16 cellular contexts compared by ENCODE assay signal in genomic region chr5:98463676-98464075, GRCh38.
A peak's percentile ranks its signal among the peaks of the same experiment; 100 is the strongest.
DNase-seq lines count a peak whose midpoint lies in the region; ATAC-seq and TF ChIP-seq lines count a peak whose summit lies in the region.
"Had no signal": no experiment of that assay in that cellular context is flagged by ENCODE, and none has a peak within 500 bp of the region (broad histone marks: within the 10 kb centered on the region; RNA-seq: fewer than 3 reads in every experiment).

No MANE protein-coding gene starts in this region.

- dilution Hi-C loops in mammary epithelial cell (cut with HindIII; ENCODE audit: low sequenced_read_pairs): no loop called here

- H3K27me3 Mint-ChIP-seq in osteocyte (ENCODE audit: unreplicated experiment): no peaks in the 10 kb centered on the region
- H3K27me3 Mint-ChIP-seq: B cell had no signal

- DNase-seq in mammary epithelial cell (peak; percentile 54), osteocyte (ENCODE audit: extremely low spot score, unreplicated experiment) (no peak)
- DNase-seq: Caco-2; CD4-positive, alpha-beta T cell; GOT3; H7; HFFc6 had no signal

- peak; percentile 54 for ATAC-seq in esophagus mucosa
- ATAC-seq in HG03354 (IDR thresholded peaks at IDR 0.05; ENCODE audit: poor library complexity, severe bottlenecking, unreplicated experiment): no peak
- no peak for ATAC-seq in GM19467 (IDR thresholded peaks at IDR 0.05; ENCODE audit: unreplicated experiment)
- no peak for ATAC-seq in HG02870 (IDR thresholded peaks at IDR 0.05; ENCODE audit: unreplicated experiment)
- ATAC-seq: HCT116, HepG2 had no signal

- H3K9me3 ChIP-seq in BLaER1 treated with 17β-estradiol and CSF1 and Interleukin-3, amounts not matched to agents 10 nM and 100 nM (replicated peaks in 1 of 11): peaks cover 0 to 25% (median 5%) of the 10 kb centered on the region in 11 experiments; a peak in 11 of 22 replicates
- no peaks in the 10 kb centered on the region for H3K9me3 ChIP-seq in mammary epithelial cell (replicated peaks; ENCODE audit: insufficient read depth, low read length)
- H3K9me3 ChIP-seq: Caco-2 had no signal

- H3K27me3 ChIP-seq in BLaER1 treated with 17β-estradiol and CSF1 and Interleukin-3, amounts not matched to agents 10 nM and 100 nM: no peaks in the 10 kb centered on the region
- H3K27me3 ChIP-seq in mammary epithelial cell (ENCODE audit: insufficient read depth, low read length): no peaks in the 10 kb centered on the region

- no peaks in the 10 kb centered on the region for H3K36me3 ChIP-seq in BLaER1 treated with 17β-estradiol and CSF1 and Interleukin-3, amounts not matched to agents 10 nM and 100 nM
- H3K36me3 ChIP-seq in mammary epithelial cell (ENCODE audit: insufficient read depth, low read length): no peaks in the 10 kb centered on the region

- 34% methylated on average over 5 of the region's 5 CpGs for WGBS in mammary epithelial cell (ENCODE audit: low coverage, missing lambda C conversion rate)

- peak overlapping the region; percentile 47 to 91 (median 76); a peak in 21 of 22 replicates for H3K4me2 ChIP-seq in BLaER1 treated with 17β-estradiol and CSF1 and Interleukin-3, amounts not matched to agents 10 nM and 100 nM
- H3K4me2 ChIP-seq in mammary epithelial cell (ENCODE audit: insufficient read depth, low read depth, low read length): no peak overlapping the region

- no TSS peak for BruUV-seq in mammary epithelial cell (replicated peaks; lab: Mats Ljungman, UMichigan)

- in situ Hi-C loops in mammary epithelial cell (cut with MboI; ENCODE audit: low sequenced_read_pairs in 2 of 2): loop anchor here in 1 of 2 donors (25.0 kb wide), 1 partner anchor 299 kb away; the partner anchor contains the start of gene RGMB

- CTCF ChIA-PET in mammary epithelial cell (lab: Charles Lee; ENCODE audit: low non-redundant PET): no interaction called here

- H3K27ac ChIP-seq in BLaER1 treated with 17β-estradiol and CSF1 and Interleukin-3, amounts not matched to agents 10 nM and 100 nM: peak overlapping the region in 9 of 11 experiments; percentile 65 to 97 (median 94); a peak in 18 of 22 replicates
- no peak overlapping the region for H3K27ac ChIP-seq in mammary epithelial cell (ENCODE audit: insufficient read depth, low read depth, low read length)
- H3K27ac ChIP-seq: C4-2B had no signal

- H4K20me1 ChIP-seq in BLaER1 treated with 17β-estradiol and CSF1 and Interleukin-3, amounts not matched to agents 10 nM and 100 nM: no peaks in the 10 kb centered on the region
- H4K20me1 ChIP-seq in mammary epithelial cell (ENCODE audit: insufficient read depth, low read length): no peaks in the 10 kb centered on the region

- peaks cover 42% of the 10 kb centered on the region for H3K4me1 Mint-ChIP-seq in osteocyte (ENCODE audit: unreplicated experiment)

- no peak overlapping the region for H3K4me3 Mint-ChIP-seq in osteocyte (ENCODE audit: unreplicated experiment)
- H3K4me3 Mint-ChIP-seq: B cell; CD4-positive, alpha-beta T cell; HFFc6 had no signal

- 0 out of 20 replicates have a peak overlapping the region, but pooled peaks of 1 of the 10 experiments have one; percentile 27 for H3K4me3 ChIP-seq in BLaER1 treated with 17β-estradiol and CSF1 and Interleukin-3, amounts not matched to agents 10 nM and 100 nM
- H3K4me3 ChIP-seq in mammary epithelial cell (replicated peaks in 1 of 3; ENCODE audit: insufficient read depth in 1 of 3, low read depth in 2 of 3, low read length in 3 of 3): no peak overlapping the region

- no peaks in the 10 kb centered on the region for H3K79me2 ChIP-seq in mammary epithelial cell (ENCODE audit: insufficient read depth, low read length)

- TF ChIP-seq CTCF in mammary epithelial cell (conservative IDR thresholded peaks at IDR 0.05 in 1 of 2, IDR thresholded peaks at IDR 0.05 in 1 of 2; ENCODE audit: extremely low read depth in 1 of 2, insufficient read depth in 1 of 2, low read depth in 1 of 2, low read length in 2 of 2) (no peak), osteocyte (IDR thresholded peaks at IDR 0.05) (no peak)

- H3K9me3 Mint-ChIP-seq in osteocyte (ENCODE audit: unreplicated experiment): peaks cover 17% of the 10 kb centered on the region
- H3K9me3 Mint-ChIP-seq: CD4-positive, alpha-beta T cell had no signal

- peaks cover 2% of the 10 kb centered on the region for H3K36me3 Mint-ChIP-seq in osteocyte (ENCODE audit: unreplicated experiment)

- peaks cover 39 to 95% (median 76%) of the 10 kb centered on the region in 10 experiments for H3K4me1 ChIP-seq in BLaER1 treated with 17β-estradiol and CSF1 and Interleukin-3, amounts not matched to agents 10 nM and 100 nM
- peaks cover 15% of the 10 kb centered on the region for H3K4me1 ChIP-seq in mammary epithelial cell (ENCODE audit: insufficient read depth, low read length)
- H3K4me1 ChIP-seq: Caco-2 had no signal

- peak overlapping the region in 6 of 11 experiments; percentile 75 to 82 (median 78); a peak in 8 of 22 replicates for H3K9ac ChIP-seq in BLaER1 treated with 17β-estradiol and CSF1 and Interleukin-3, amounts not matched to agents 10 nM and 100 nM
- no peak overlapping the region for H3K9ac ChIP-seq in mammary epithelial cell (ENCODE audit: insufficient read depth, low read length)

- H2AFZ ChIP-seq in mammary epithelial cell (ENCODE audit: low read depth, low read length): peak overlapping the region; percentile 66

- peak overlapping the region; percentile 8 for H3K27ac Mint-ChIP-seq in osteocyte (ENCODE audit: unreplicated experiment)
- H3K27ac Mint-ChIP-seq: B cell; CD4-positive, alpha-beta T cell had no signal

- intact Hi-C loops in mammary epithelial cell (cut with micrococcal nuclease): no loop called here
